18 cellular contexts compared by ENCODE assay signal in genomic region chr16:1430214-1430758, GRCh38. TPM values are rescaled to one million over a fixed set of nuclear protein-coding genes. Genes with fewer than 3 reads are reported as not detected.
"Had no signal": no experiment of that assay in that cellular context is flagged by ENCODE, and none has a peak within 500 bp of the region (broad histone marks: within the 10 kb centered on the region; RNA-seq: fewer than 3 reads in every experiment).

No MANE protein-coding gene starts in this region.

- H3K27me3 ChIP-seq: body of pancreas, right atrium auricular region had no signal

- H3K9me3 ChIP-seq: body of pancreas, lower lobe of right lung, right atrium auricular region, stomach had no signal

- H3K4me1 ChIP-seq: lower lobe of right lung had no signal

- ATAC-seq: activated T-cell treated with anti-CD3 and anti-CD28 coated beads, Interleukin-2, amount 50 U/mL, for 4 hours; body of pancreas; lower lobe of right lung; natural killer cell had no signal

- H3K36me3 Mint-ChIP-seq: natural killer cell had no signal

- H3K9me3 Mint-ChIP-seq: activated naive CD4-positive, alpha-beta T cell treated with anti-CD3 and anti-CD28 coated beads for 36 hours; activated T-cell treated with anti-CD3 and anti-CD28 coated beads, Interleukin-2, amount 50 U/mL, for 4 hours; natural killer cell had no signal

- H3K27ac ChIP-seq: body of pancreas, coronary artery, lower lobe of right lung, right atrium auricular region, skin epidermis had no signal

- DNase-seq: activated CD4-positive, alpha-beta T cell treated with anti-CD3 and anti-CD28 coated beads, Interleukin-2, amount 50 U/mL, for 1 hour; activated CD4-positive, CD25-positive, alpha-beta regulatory T cell treated with anti-CD3 and anti-CD28 coated beads, Interleukin-2, amount 50 U/mL, for 72 hours; activated CD8-positive, alpha-beta memory T cell treated with anti-CD3 and anti-CD28 coated beads, Interleukin-2, amount 50 U/mL, for 4 hours; activated naive CD4-positive, alpha-beta T cell treated with anti-CD3 and anti-CD28 coated beads for 36 hours; activated T-cell treated with anti-CD3 and anti-CD28 coated beads, Interleukin-2, amount 50 U/mL, for 4 hours; foreskin melanocyte; hypothalamus; lower lobe of right lung; natural killer cell; occipital lobe; trophoblast cell had no signal

- H3K27ac Mint-ChIP-seq: activated naive CD4-positive, alpha-beta T cell treated with anti-CD3 and anti-CD28 coated beads for 36 hours had no signal

- H3K4me3 Mint-ChIP-seq: activated naive CD4-positive, alpha-beta T cell treated with anti-CD3 and anti-CD28 coated beads for 36 hours; activated T-cell treated with anti-CD3 and anti-CD28 coated beads, Interleukin-2, amount 50 U/mL, for 4 hours; natural killer cell had no signal

- H3K4me3 ChIP-seq: body of pancreas, coronary artery, lower lobe of right lung, right atrium auricular region, skin epidermis had no signal

- H3K36me3 ChIP-seq: lower lobe of right lung, right atrium auricular region, stomach had no signal

RNA-seq across cellular contexts. Expression of gene PERCC1, which starts 0.6 kb away (rescaled TPM):
- total RNA-seq: body of pancreas, epithelial cell of proximal tubule, lower lobe of right lung, occipital lobe, right atrium auricular region, temporal lobe had no signal

RNA-seq across cellular contexts. Expression of gene CCDC154, which starts 14.1 kb away (rescaled TPM):
- total RNA-seq: epithelial cell of proximal tubule, right atrium auricular region, stomach had no signal
